1 cellular context compared by ENCODE assay signal in the genomic region with DNA sequence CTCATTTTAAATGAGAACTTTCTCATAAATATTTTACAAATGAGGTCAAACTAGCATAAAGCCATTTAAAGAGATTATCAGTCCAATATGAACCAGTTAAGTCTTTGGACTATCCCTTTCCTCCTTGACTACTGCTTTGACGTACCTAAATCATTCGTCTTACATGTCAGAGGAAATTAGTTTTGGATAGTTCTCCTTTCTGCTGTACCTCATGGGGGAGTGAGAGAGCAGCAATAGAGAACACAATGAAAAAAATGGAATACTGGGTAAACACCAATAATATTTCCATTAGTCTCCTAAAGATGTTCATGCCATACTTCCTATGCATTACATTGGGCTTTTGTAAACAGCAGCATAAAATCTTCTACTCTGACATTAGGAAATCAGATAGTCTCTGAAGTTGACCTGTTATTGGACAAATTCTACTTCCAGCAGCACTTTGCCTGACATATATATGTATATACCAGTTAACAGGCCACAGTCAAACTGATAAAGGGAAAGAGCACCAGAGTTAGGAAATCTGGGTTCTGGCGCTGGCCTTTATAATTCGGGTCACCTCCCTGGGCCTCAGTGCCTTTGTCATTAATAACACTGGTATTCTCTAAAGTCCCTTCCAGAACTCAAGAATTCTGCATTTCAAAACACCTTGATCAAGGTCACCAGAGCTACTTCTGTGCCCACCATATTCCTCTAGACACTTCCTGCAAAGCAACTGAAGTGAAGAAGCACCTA.
TF ChIP-seq lines count a peak whose summit lies in the region.

No MANE protein-coding gene starts in this region.

TF ChIP-seq in IMR-90, 13 proteins besides CTCF, POLR2A, EP300 and RAD21:
- TF ChIP-seq SMC3 (IDR thresholded peaks at IDR 0.05; ENCODE audit: low read depth, low read length) (peak; percentile 33; the same call in 1 of the 2 replicates), RFX5 (IDR thresholded peaks at IDR 0.05; ENCODE audit: low read depth, low read length) (no peak)
- TF ChIP-seq, protein P1, sequence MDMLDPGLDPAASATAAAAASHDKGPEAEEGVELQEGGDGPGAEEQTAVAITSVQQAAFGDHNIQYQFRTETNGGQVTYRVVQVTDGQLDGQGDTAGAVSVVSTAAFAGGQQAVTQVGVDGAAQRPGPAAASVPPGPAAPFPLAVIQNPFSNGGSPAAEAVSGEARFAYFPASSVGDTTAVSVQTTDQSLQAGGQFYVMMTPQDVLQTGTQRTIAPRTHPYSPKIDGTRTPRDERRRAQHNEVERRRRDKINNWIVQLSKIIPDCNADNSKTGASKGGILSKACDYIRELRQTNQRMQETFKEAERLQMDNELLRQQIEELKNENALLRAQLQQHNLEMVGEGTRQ (IDR thresholded peaks at IDR 0.05; ENCODE audit: low read depth, low read length) = no peak
